Comparison of ENCODE assay signal across 11 cellular contexts in the genomic region with DNA sequence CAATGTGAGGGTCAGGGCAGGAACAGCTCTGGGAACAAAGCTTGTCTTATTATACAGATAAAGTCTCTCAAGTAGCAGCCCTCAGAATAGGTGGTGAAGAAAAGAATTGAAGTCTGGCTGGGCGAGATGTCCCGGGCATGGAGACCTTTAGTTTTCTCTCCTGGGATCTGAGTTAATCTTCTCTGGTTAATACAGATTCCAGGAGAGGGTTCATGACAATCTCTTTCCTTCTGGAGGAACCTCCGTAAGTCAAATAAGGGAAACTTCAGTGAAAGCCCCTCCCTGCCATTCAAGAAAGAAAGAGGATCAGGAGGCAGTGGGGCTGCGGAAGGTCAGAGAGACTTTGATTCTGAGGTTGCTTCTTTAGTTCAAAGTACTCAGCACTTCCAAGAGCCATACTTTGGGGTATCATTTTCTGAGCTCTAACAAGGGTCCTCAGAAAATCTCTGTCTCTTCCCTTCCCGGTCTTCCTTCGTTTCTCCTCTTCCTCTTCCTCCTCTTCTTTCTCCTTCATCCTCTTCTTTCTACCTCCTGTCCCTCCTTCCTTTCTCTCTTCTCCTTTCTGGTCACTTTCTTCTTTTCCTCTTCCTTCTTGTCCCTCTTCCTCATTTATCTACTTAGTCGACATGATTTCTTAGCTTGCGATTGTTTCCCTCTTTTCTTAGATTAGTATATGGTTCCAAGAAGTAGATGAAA. TPM values are rescaled to one million over a fixed set of nuclear protein-coding genes. Genes with fewer than 3 reads are reported as not detected.
A peak's percentile ranks its signal among the peaks of the same experiment; 100 is the strongest.
DNase-seq lines count a peak whose midpoint lies in the region; ATAC-seq and TF ChIP-seq lines count a peak whose summit lies in the region.
"Had no signal": no experiment of that assay in that cellular context is flagged by ENCODE, and none has a peak within 500 bp of the region (broad histone marks: within the 10 kb centered on the region; RNA-seq: fewer than 3 reads in every experiment).

No MANE protein-coding gene starts in this region.

- H3K4me3 ChIP-seq in BLaER1 (peak overlapping the region; percentile 79), HUES48 (ENCODE audit: low read depth, low read length) (peak overlapping the region; percentile 94), mammary epithelial cell (replicated peaks in 1 of 3; ENCODE audit: insufficient read depth in 1 of 3, low read depth in 2 of 3, low read length in 3 of 3) (peak overlapping the region in 1 of 3 experiments; percentile 79), muscle layer of duodenum (ENCODE audit: low read depth in 1 of 2, low read length in 2 of 2) (peak overlapping the region; percentile 87 to 93)

- CTCF ChIA-PET in mammary epithelial cell (lab: Charles Lee; ENCODE audit: low non-redundant PET): no interaction called here

- ATAC-seq in GM18909 (IDR thresholded peaks at IDR 0.05; ENCODE audit: poor library complexity, unreplicated experiment): no peak

- peaks cover 28% of the 10 kb centered on the region for H3K4me1 ChIP-seq in BLaER1
- H3K4me1 ChIP-seq in HUES48 (ENCODE audit: control insufficient read depth, insufficient read depth, low read length): no peaks in the 10 kb centered on the region
- peaks cover 5% of the 10 kb centered on the region for H3K4me1 ChIP-seq in mammary epithelial cell (ENCODE audit: insufficient read depth, low read length)
- peaks cover 0 to 9% of the 10 kb centered on the region in 2 donors for H3K4me1 ChIP-seq in muscle layer of duodenum (ENCODE audit: control insufficient read depth in 1 of 2, insufficient read depth in 2 of 2, low read length in 2 of 2)

- 84% methylated on average over 8 of the region's 8 CpGs for WGBS in mammary epithelial cell (ENCODE audit: low coverage, missing lambda C conversion rate)

- peak overlapping the region; percentile 96; the same call in 1 of the 2 replicates for H3K9ac ChIP-seq in BLaER1
- no peak overlapping the region for H3K9ac ChIP-seq in HUES48 (ENCODE audit: low read depth, low read length)
- no peak overlapping the region for H3K9ac ChIP-seq in mammary epithelial cell (ENCODE audit: insufficient read depth, low read length)

- no peaks in the 10 kb centered on the region for H3K9me3 ChIP-seq in BLaER1
- H3K9me3 ChIP-seq in HUES48 (ENCODE audit: control insufficient read depth, insufficient read depth, low read length): no peaks in the 10 kb centered on the region
- no peaks in the 10 kb centered on the region for H3K9me3 ChIP-seq in mammary epithelial cell (replicated peaks; ENCODE audit: insufficient read depth, low read length)
- H3K9me3 ChIP-seq in muscle layer of duodenum (ENCODE audit: control insufficient read depth in 1 of 2, low read length in 2 of 2): no peaks in the 10 kb centered on the region

- H3K4me2 ChIP-seq in BLaER1: peak overlapping the region; percentile 79
- H3K4me2 ChIP-seq in mammary epithelial cell (ENCODE audit: insufficient read depth, low read depth, low read length): peak overlapping the region; percentile 83

- no peak for TF ChIP-seq CTCF in mammary epithelial cell (conservative IDR thresholded peaks at IDR 0.05 in 1 of 2, IDR thresholded peaks at IDR 0.05 in 1 of 2; ENCODE audit: extremely low read depth in 1 of 2, insufficient read depth in 1 of 2, low read depth in 1 of 2, low read length in 2 of 2)

- in situ Hi-C loops in mammary epithelial cell (cut with MboI; ENCODE audit: low sequenced_read_pairs in 2 of 2): no loop called here

- H3K36me3 ChIP-seq in BLaER1 (no peaks in the 10 kb centered on the region), HUES48 (ENCODE audit: control insufficient read depth, insufficient read depth, low read length) (no peaks in the 10 kb centered on the region), mammary epithelial cell (ENCODE audit: insufficient read depth, low read length) (no peaks in the 10 kb centered on the region), muscle layer of duodenum (ENCODE audit: control insufficient read depth in 1 of 2, insufficient read depth in 2 of 2, low read length in 2 of 2) (no peaks in the 10 kb centered on the region)

- DNase-seq in mammary epithelial cell (no peak), NCI-H1105 (lab: John Stamatoyannopoulos, UW) (no peak), globus pallidus (ENCODE audit: low spot score) (no peak), NCI-H2227 treated with DMSO at 0.1 percent for 48 hours (lab: John Stamatoyannopoulos, UW) (no peak)
- DNase-seq: hippocampal formation, NCI-H345, retina had no signal

- H3K27me3 ChIP-seq in BLaER1 (no peaks in the 10 kb centered on the region), HUES48 (ENCODE audit: control insufficient read depth, insufficient read depth, low read length) (peaks cover 19% of the 10 kb centered on the region), mammary epithelial cell (ENCODE audit: insufficient read depth, low read length) (no peaks in the 10 kb centered on the region), muscle layer of duodenum (ENCODE audit: low read depth, low read length) (no peaks in the 10 kb centered on the region)

- H3K27ac ChIP-seq in BLaER1 (peak overlapping the region; percentile 95), HUES48 (ENCODE audit: low read depth, low read length) (no peak overlapping the region), mammary epithelial cell (ENCODE audit: insufficient read depth, low read depth, low read length) (no peak overlapping the region), muscle layer of duodenum (ENCODE audit: low read length) (no peak overlapping the region)

- peak overlapping the region; percentile 87 for H2AFZ ChIP-seq in mammary epithelial cell (ENCODE audit: low read depth, low read length)

- H3K79me2 ChIP-seq in mammary epithelial cell (ENCODE audit: insufficient read depth, low read length): no peaks in the 10 kb centered on the region

- dilution Hi-C loops in mammary epithelial cell (cut with HindIII; ENCODE audit: low sequenced_read_pairs): no loop called here

- H4K20me1 ChIP-seq in BLaER1 (no peaks in the 10 kb centered on the region), mammary epithelial cell (ENCODE audit: insufficient read depth, low read length) (no peaks in the 10 kb centered on the region)

- BruUV-seq in mammary epithelial cell (replicated peaks; lab: Mats Ljungman, UMichigan): no TSS peak

- intact Hi-C loops in mammary epithelial cell (cut with micrococcal nuclease): loop anchor here (1.0 to 10.0 kb wide), 9 partner anchors 17 to 943 kb away; partner anchors contain the start of gene HMGN4

RNA-seq across cellular contexts. Expression of gene ZNF184, which starts 4.6 kb away (rescaled TPM):
- 1 to 10 TPM; 3.4 to 7.2 TPM for total RNA-seq in mammary epithelial cell
- polyA plus RNA-seq in mammary epithelial cell: 1.7 TPM
- 3.8 TPM for polyA minus RNA-seq in mammary epithelial cell
